ENCODE assay signal across 14 cellular contexts in the genomic region with DNA sequence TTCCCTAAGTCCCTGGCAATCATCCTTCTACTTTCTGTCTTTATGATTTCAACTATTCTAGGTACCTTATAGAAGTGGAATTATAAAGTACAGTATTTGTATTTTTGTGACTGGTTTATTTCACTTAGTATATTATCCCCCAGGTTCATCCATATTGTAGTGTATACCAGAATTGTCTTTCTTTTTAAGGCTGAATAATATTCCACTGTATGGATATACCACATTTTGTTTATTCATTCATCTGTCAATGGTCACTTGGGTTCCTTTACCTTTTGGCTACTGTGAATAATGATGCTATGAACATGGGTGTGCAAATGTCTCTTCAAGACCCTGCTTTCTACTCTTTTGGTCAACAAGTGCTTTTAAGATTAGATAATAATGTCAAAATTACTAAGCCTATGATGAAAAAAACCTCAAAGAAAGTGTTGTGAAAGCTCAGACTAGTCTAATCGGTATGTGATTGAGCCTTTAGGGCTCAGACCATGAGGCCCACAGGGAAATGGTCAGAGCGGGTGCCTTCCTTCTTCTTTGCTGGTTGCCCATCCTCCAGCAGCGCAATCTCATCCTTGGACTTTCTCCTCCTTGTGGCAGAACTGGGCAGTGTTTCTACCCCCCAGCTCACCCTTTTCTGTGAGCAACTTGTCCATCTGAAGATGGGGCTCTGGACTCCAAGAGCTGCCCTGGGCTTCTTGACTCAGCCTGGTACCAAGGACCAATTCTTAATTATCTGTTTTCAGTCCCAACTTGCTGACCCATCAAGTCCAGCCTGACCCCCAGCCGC.
DNase-seq lines count a peak whose midpoint lies in the region; ATAC-seq and TF ChIP-seq lines count a peak whose summit lies in the region.
"Had no signal": no experiment of that assay in that cellular context is flagged by ENCODE, and none has a peak within 500 bp of the region (broad histone marks: within the 10 kb centered on the region; RNA-seq: fewer than 3 reads in every experiment).

No MANE protein-coding gene starts in this region.

- H3K27ac ChIP-seq in gastroesophageal sphincter, result no peak overlapping the region
- H3K27ac ChIP-seq: testis had no signal

- 91 to 100% methylated on average over 1 to 2 of the region's 4 CpGs for WGBS in gastroesophageal sphincter (ENCODE audit: low coverage in 1 of 2), 2 donors

- no peak for TF ChIP-seq POLR2A in gastroesophageal sphincter (IDR thresholded peaks at IDR 0.05)

- no peak overlapping the region for H3K4me3 ChIP-seq in gastroesophageal sphincter
- H3K4me3 ChIP-seq: smooth muscle cell, testis had no signal

- no peak for TF ChIP-seq EP300 in gastroesophageal sphincter (IDR thresholded peaks at IDR 0.05)

- no peak for TF ChIP-seq CTCF in gastroesophageal sphincter (IDR thresholded peaks at IDR 0.05)

- peak; percentile 18 for DNase-seq in ELF-1 (ENCODE audit: low read depth, low spot score)
- peak; percentile 35 for DNase-seq in HT1080 (ENCODE audit: low read depth)
- peak; percentile 32 for DNase-seq in amniotic epithelial cell (ENCODE audit: low read depth)
- peak; percentile 50 for DNase-seq in islet precursor cell
- no peak for DNase-seq in central memory CD4-positive, alpha-beta T cell
- DNase-seq: activated gamma-delta T cell, DMS153, NCI-H2107, nucleus accumbens, T-cell, testis had no signal

- no peaks in the 10 kb centered on the region for H3K4me1 ChIP-seq in gastroesophageal sphincter
- H3K4me1 ChIP-seq: testis had no signal

- no peaks in the 10 kb centered on the region for H3K36me3 ChIP-seq in gastroesophageal sphincter

- H3K27me3 ChIP-seq in gastroesophageal sphincter, result no peaks in the 10 kb centered on the region
- H3K27me3 ChIP-seq: testis had no signal

- H3K9me3 ChIP-seq in gastroesophageal sphincter, result peaks cover 0 to 17% (median 1%) of the 10 kb centered on the region in 3 donors
- H3K9me3 ChIP-seq: testis had no signal

- no peak for ATAC-seq in gastroesophageal sphincter
- no peak for ATAC-seq in HG02852 (IDR thresholded peaks at IDR 0.05; ENCODE audit: unreplicated experiment)
- ATAC-seq: T-cell had no signal
